In the genomic region with DNA sequence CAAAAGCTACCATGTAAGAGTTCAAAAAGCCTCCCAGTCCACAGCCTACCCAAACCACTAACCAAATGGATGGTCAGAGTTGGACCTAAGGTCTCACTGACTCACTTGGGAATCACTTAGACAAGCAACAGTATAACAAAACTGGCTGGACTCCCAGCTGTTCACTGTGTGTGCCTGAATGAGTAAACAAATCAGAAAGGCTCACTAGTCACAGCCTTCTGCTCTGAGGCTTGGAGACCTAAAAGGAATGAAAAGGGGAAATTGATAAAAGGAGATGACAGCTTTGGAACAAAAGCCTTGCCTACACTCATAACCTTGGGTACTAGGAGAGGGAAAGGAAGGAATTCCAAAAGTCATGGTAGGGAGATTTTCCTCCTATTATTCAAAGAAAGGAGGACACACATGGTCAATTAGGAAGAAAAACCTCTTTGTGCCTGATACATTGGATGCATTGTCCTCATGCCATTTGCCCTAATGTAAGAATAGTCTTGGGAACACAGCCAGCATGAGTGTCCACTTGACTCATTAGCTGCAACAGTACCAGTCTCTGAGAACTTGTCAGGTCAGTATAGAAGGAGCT, we compare ENCODE assay signal across 9 cellular contexts.
DNase-seq lines count a peak whose midpoint lies in the region; ATAC-seq and TF ChIP-seq lines count a peak whose summit lies in the region.
"Had no signal": no experiment of that assay in that cellular context is flagged by ENCODE, and none has a peak within 500 bp of the region (broad histone marks: within the 10 kb centered on the region; RNA-seq: fewer than 3 reads in every experiment).

No MANE protein-coding gene starts in this region.

- no peaks in the 10 kb centered on the region for H3K9me3 ChIP-seq in lower lobe of right lung

- peak; percentile 44 to 68 for ATAC-seq in lower lobe of right lung
- ATAC-seq in HG03108 (IDR thresholded peaks at IDR 0.05; ENCODE audit: unreplicated experiment) = no peak
- ATAC-seq in HG03521 (IDR thresholded peaks at IDR 0.05; ENCODE audit: unreplicated experiment) = no peak
- ATAC-seq: stimulated activated naive CD8-positive, alpha-beta T cell treated with anti-CD3 and anti-CD28 coated beads, Interleukin-15, Interleukin-2, amounts not matched to agents 100 U/mL and 50 U/mL, for 24 hours had no signal

- no peaks in the 10 kb centered on the region for H3K36me3 Mint-ChIP-seq in activated T-helper 1 cell treated with anti-CD3 and anti-CD28 coated beads, Interleukin-12 subunit alpha, Interleukin-12 subunit beta, Interleukin-2, Interleukin-4 antibody, amounts not matched to agents 30 ng/mL and 10 ng/mL and 1 ng/mL, durations not matched to agents 14 hours and 24 hours and 36 hours (ENCODE audit: low read depth)

- no peak overlapping the region for H3K4me3 Mint-ChIP-seq in activated T-helper 1 cell treated with anti-CD3 and anti-CD28 coated beads, Interleukin-12 subunit alpha, Interleukin-12 subunit beta, Interleukin-2, Interleukin-4 antibody, amounts not matched to agents 30 ng/mL and 10 ng/mL and 1 ng/mL, durations not matched to agents 14 hours and 24 hours and 36 hours

- H3K9me3 Mint-ChIP-seq in activated T-helper 1 cell treated with anti-CD3 and anti-CD28 coated beads, Interleukin-12 subunit alpha, Interleukin-12 subunit beta, Interleukin-2, Interleukin-4 antibody, amounts not matched to agents 30 ng/mL and 10 ng/mL and 1 ng/mL, durations not matched to agents 14 hours and 24 hours and 36 hours = no peaks in the 10 kb centered on the region

- no peaks in the 10 kb centered on the region for H3K4me1 Mint-ChIP-seq in activated T-helper 1 cell treated with anti-CD3 and anti-CD28 coated beads, Interleukin-12 subunit alpha, Interleukin-12 subunit beta, Interleukin-2, Interleukin-4 antibody, amounts not matched to agents 30 ng/mL and 10 ng/mL and 1 ng/mL, durations not matched to agents 14 hours and 24 hours and 36 hours (ENCODE audit: low read depth)

- H3K4me3 ChIP-seq in choroid plexus epithelial cell (ENCODE audit: low read depth, low read length) (no peak overlapping the region), lower lobe of right lung (no peak overlapping the region)

- TF ChIP-seq CTCF in choroid plexus epithelial cell (conservative IDR thresholded peaks at IDR 0.05; ENCODE audit: low read depth, low read length) (no peak), lower lobe of right lung (IDR thresholded peaks at IDR 0.05) (no peak)

- no peak overlapping the region for H3K27ac Mint-ChIP-seq in activated T-helper 1 cell treated with anti-CD3 and anti-CD28 coated beads, Interleukin-12 subunit alpha, Interleukin-12 subunit beta, Interleukin-2, Interleukin-4 antibody, amounts not matched to agents 30 ng/mL and 10 ng/mL and 1 ng/mL, durations not matched to agents 14 hours and 24 hours and 36 hours

- H3K27me3 ChIP-seq in lower lobe of right lung (ENCODE audit: low read depth) = no peaks in the 10 kb centered on the region

- peak; percentile 73 for DNase-seq in AG08396 (ENCODE audit: low spot score)
- peak; percentile 1 for DNase-seq in NCI-H146 (lab: John Stamatoyannopoulos, UW)
- DNase-seq in choroid plexus epithelial cell (ENCODE audit: low read depth) = peak; percentile 99
- no peak for DNase-seq in lower lobe of right lung
- no peak for DNase-seq in NK-92 treated with Interleukin-12 subunit alpha and Interleukin-12 subunit beta, amount 100 ng/mL, for 24 hours (lab: John Stamatoyannopoulos, UW)
- no peak for DNase-seq in activated T-helper 1 cell treated with anti-CD3 and anti-CD28 coated beads, Interleukin-12 subunit alpha, Interleukin-12 subunit beta, Interleukin-2, Interleukin-4 antibody, amounts not matched to agents 30 ng/mL and 10 ng/mL and 1 ng/mL, durations not matched to agents 14 hours and 24 hours and 36 hours (ENCODE audit: low spot score)
- DNase-seq: stimulated activated naive CD8-positive, alpha-beta T cell treated with anti-CD3 and anti-CD28 coated beads, Interleukin-15, Interleukin-2, amounts not matched to agents 100 U/mL and 50 U/mL, for 24 hours had no signal

- H3K27ac ChIP-seq in lower lobe of right lung = no peak overlapping the region

- H3K36me3 ChIP-seq in lower lobe of right lung = no peaks in the 10 kb centered on the region

- H3K4me1 ChIP-seq in lower lobe of right lung = no peaks in the 10 kb centered on the region

- intact Hi-C loops in lower lobe of right lung (cut with DNase I) = no loop called here
- intact Hi-C loops in activated T-helper 1 cell treated with anti-CD3 and anti-CD28 coated beads, Interleukin-12 subunit alpha, Interleukin-12 subunit beta, Interleukin-2, Interleukin-4 antibody, amounts not matched to agents 30 ng/mL and 10 ng/mL and 1 ng/mL, durations not matched to agents 14 hours and 24 hours and 36 hours (cut with micrococcal nuclease) = no loop called here

- H3K27me3 Mint-ChIP-seq in activated T-helper 1 cell treated with anti-CD3 and anti-CD28 coated beads, Interleukin-12 subunit alpha, Interleukin-12 subunit beta, Interleukin-2, Interleukin-4 antibody, amounts not matched to agents 30 ng/mL and 10 ng/mL and 1 ng/mL, durations not matched to agents 14 hours and 24 hours and 36 hours (ENCODE audit: insufficient read depth) = peaks cover 9% of the 10 kb centered on the region

Comparison
In these comparisons a context has a peak if more than half of its experiments do, and no peak if none do; other contexts are left out.
1. DNase-seq: peak in AG08396 (single experiment), NCI-H146 (single experiment) and choroid plexus epithelial cell (single experiment); none in lower lobe of right lung (single experiment), NK-92 treated with Interleukin-12 subunit alpha and Interleukin-12 subunit beta, amount 100 ng/mL, for 24 hours (single experiment) and activated T-helper 1 cell treated with anti-CD3 and anti-CD28 coated beads, Interleukin-12 subunit alpha, Interleukin-12 subunit beta, Interleukin-2, Interleukin-4 antibody, amounts not matched to agents 30 ng/mL and 10 ng/mL and 1 ng/mL, durations not matched to agents 14 hours and 24 hours and 36 hours (single experiment).
2. ATAC-seq: peak in lower lobe of right lung (2 of 2); none in HG03108 (single experiment) and HG03521 (single experiment).